1 cellular context compared by ENCODE assay signal in the genomic region with DNA sequence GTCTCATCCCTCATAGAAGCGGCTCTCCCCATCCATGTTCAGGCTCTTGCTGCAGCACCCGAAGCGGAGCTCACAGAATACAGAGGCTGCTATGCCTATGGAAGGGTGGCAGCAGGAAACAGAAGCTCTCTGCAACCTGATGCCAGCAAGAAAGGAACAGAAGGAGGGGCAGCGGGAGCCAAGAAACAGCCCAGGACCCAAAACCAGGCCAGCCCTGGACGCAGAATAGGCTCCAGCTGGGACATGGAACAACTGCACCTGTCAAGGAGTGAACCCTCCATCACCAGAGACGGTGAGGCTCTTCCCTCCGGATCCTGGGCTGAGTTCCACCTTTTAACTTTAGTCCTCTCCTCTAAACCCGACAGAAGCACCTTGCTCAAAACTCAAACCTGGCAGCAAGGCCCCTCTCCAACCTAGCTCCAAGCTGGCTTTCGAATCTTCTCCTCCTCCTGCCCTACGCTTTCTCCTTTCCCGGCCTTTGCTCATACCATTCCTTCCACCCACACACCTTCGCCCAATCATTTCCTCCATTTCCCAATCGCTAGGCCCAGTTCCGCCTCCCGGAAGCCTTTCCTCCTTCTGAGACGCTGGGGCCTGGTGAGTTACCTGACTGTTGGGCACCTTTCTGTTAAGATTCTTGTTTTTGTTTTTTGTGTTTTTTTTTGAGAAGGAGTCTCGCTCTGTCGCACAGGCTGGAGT.
TF ChIP-seq lines count a peak whose summit lies in the region.

No MANE protein-coding gene starts in this region.

TF ChIP-seq in H1, 55 proteins besides CTCF, POLR2A, EP300 and RAD21:
- TF ChIP-seq, protein P1, sequence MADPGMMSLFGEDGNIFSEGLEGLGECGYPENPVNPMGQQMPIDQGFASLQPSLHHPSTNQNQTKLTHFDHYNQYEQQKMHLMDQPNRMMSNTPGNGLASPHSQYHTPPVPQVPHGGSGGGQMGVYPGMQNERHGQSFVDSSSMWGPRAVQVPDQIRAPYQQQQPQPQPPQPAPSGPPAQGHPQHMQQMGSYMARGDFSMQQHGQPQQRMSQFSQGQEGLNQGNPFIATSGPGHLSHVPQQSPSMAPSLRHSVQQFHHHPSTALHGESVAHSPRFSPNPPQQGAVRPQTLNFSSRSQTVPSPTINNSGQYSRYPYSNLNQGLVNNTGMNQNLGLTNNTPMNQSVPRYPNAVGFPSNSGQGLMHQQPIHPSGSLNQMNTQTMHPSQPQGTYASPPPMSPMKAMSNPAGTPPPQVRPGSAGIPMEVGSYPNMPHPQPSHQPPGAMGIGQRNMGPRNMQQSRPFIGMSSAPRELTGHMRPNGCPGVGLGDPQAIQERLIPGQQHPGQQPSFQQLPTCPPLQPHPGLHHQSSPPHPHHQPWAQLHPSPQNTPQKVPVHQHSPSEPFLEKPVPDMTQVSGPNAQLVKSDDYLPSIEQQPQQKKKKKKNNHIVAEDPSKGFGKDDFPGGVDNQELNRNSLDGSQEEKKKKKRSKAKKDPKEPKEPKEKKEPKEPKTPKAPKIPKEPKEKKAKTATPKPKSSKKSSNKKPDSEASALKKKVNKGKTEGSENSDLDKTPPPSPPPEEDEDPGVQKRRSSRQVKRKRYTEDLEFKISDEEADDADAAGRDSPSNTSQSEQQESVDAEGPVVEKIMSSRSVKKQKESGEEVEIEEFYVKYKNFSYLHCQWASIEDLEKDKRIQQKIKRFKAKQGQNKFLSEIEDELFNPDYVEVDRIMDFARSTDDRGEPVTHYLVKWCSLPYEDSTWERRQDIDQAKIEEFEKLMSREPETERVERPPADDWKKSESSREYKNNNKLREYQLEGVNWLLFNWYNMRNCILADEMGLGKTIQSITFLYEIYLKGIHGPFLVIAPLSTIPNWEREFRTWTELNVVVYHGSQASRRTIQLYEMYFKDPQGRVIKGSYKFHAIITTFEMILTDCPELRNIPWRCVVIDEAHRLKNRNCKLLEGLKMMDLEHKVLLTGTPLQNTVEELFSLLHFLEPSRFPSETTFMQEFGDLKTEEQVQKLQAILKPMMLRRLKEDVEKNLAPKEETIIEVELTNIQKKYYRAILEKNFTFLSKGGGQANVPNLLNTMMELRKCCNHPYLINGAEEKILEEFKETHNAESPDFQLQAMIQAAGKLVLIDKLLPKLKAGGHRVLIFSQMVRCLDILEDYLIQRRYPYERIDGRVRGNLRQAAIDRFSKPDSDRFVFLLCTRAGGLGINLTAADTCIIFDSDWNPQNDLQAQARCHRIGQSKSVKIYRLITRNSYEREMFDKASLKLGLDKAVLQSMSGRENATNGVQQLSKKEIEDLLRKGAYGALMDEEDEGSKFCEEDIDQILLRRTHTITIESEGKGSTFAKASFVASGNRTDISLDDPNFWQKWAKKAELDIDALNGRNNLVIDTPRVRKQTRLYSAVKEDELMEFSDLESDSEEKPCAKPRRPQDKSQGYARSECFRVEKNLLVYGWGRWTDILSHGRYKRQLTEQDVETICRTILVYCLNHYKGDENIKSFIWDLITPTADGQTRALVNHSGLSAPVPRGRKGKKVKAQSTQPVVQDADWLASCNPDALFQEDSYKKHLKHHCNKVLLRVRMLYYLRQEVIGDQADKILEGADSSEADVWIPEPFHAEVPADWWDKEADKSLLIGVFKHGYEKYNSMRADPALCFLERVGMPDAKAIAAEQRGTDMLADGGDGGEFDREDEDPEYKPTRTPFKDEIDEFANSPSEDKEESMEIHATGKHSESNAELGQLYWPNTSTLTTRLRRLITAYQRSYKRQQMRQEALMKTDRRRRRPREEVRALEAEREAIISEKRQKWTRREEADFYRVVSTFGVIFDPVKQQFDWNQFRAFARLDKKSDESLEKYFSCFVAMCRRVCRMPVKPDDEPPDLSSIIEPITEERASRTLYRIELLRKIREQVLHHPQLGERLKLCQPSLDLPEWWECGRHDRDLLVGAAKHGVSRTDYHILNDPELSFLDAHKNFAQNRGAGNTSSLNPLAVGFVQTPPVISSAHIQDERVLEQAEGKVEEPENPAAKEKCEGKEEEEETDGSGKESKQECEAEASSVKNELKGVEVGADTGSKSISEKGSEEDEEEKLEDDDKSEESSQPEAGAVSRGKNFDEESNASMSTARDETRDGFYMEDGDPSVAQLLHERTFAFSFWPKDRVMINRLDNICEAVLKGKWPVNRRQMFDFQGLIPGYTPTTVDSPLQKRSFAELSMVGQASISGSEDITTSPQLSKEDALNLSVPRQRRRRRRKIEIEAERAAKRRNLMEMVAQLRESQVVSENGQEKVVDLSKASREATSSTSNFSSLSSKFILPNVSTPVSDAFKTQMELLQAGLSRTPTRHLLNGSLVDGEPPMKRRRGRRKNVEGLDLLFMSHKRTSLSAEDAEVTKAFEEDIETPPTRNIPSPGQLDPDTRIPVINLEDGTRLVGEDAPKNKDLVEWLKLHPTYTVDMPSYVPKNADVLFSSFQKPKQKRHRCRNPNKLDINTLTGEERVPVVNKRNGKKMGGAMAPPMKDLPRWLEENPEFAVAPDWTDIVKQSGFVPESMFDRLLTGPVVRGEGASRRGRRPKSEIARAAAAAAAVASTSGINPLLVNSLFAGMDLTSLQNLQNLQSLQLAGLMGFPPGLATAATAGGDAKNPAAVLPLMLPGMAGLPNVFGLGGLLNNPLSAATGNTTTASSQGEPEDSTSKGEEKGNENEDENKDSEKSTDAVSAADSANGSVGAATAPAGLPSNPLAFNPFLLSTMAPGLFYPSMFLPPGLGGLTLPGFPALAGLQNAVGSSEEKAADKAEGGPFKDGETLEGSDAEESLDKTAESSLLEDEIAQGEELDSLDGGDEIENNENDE (IDR thresholded peaks at IDR 0.05; ENCODE audit: insufficient replicate concordance, low read length) = no peak
- TF ChIP-seq CTBP2 (IDR thresholded peaks at IDR 0.05; ENCODE audit: borderline replicate concordance, insufficient read depth, insufficient read length, low read length) (no peak), POLR2AphosphoS5 (IDR thresholded peaks at IDR 0.05; ENCODE audit: low read depth, low read length) (no peak), KDM5A (IDR thresholded peaks at IDR 0.05; ENCODE audit: low read length) (no peak), RBBP5 (IDR thresholded peaks at IDR 0.05; ENCODE audit: borderline replicate concordance, low read depth, low read length) (no peak), SP2 (IDR thresholded peaks at IDR 0.05; ENCODE audit: low read length) (no peak), GABPA (IDR thresholded peaks at IDR 0.05; ENCODE audit: borderline replicate concordance, insufficient read depth, low read length) (no peak), SIRT6 (IDR thresholded peaks at IDR 0.05; ENCODE audit: low read length) (no peak), SRF (IDR thresholded peaks at IDR 0.05; ENCODE audit: low read depth, low read length) (no peak), CREB1 (IDR thresholded peaks at IDR 0.05) (no peak), PHF8 (conservative IDR thresholded peaks at IDR 0.05; ENCODE audit: low read depth, low read length) (no peak), ASH2L (IDR thresholded peaks at IDR 0.05; ENCODE audit: low read length) (no peak), CBX5 (IDR thresholded peaks at IDR 0.05; ENCODE audit: low read depth, low read length) (no peak), FOSL1 (IDR thresholded peaks at IDR 0.05; ENCODE audit: insufficient read depth, low read depth, low read length) (no peak), YY1 (IDR thresholded peaks at IDR 0.05; ENCODE audit: low read depth, low read length) (no peak)
- TF ChIP-seq, protein P2, sequence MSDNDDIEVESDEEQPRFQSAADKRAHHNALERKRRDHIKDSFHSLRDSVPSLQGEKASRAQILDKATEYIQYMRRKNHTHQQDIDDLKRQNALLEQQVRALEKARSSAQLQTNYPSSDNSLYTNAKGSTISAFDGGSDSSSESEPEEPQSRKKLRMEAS (IDR thresholded peaks at IDR 0.05) = no peak
